In genomic region chr14:32602699-32603098, GRCh38 we compare ENCODE assay signal across 16 cellular contexts.
"Had no signal": no experiment of that assay in that cellular context is flagged by ENCODE, and none has a peak within 500 bp of the region (broad histone marks: within the 10 kb centered on the region; RNA-seq: fewer than 3 reads in every experiment).

No MANE protein-coding gene starts in this region.

- ATAC-seq: activated CD4-positive, alpha-beta T cell treated with anti-CD3 and anti-CD28 coated beads for 36 hours; esophagus mucosa; stimulated activated naive CD8-positive, alpha-beta T cell treated with anti-CD3 and anti-CD28 coated beads, Interleukin-15, amount 100 ng/mL, for 72 hours; WTC11 had no signal

- H2AFZ ChIP-seq: hepatocyte had no signal

- H3K9me3 ChIP-seq: lower lobe of right lung, suprapubic skin, transverse colon, uterus had no signal

- H3K36me3 ChIP-seq: lower lobe of right lung, suprapubic skin, transverse colon, uterus had no signal

- FAIRE-seq: bronchial epithelial cell, small intestine had no signal

- H3K79me2 ChIP-seq: hepatocyte had no signal

- DNase-seq: activated CD4-positive, alpha-beta memory T cell treated with anti-CD3 and anti-CD28 coated beads for 36 hours; activated CD4-positive, alpha-beta T cell treated with anti-CD3 and anti-CD28 coated beads for 36 hours; activated T-cell treated with anti-CD3 and anti-CD28 coated beads for 4 hours; effector CD8-positive, alpha-beta T cell; lower lobe of right lung; small intestine; stimulated activated CD4-positive, alpha-beta T cell treated with anti-CD3 and anti-CD28 coated beads, Interleukin-15, amount 100 ng/mL, for 24 hours; stimulated activated CD4-positive, alpha-beta T cell treated with anti-CD3 and anti-CD28 coated beads, Interleukin-2, amount 100 ng/mL, for 48 hours; stimulated activated naive CD8-positive, alpha-beta T cell treated with anti-CD3 and anti-CD28 coated beads, Interleukin-15, amount 100 ng/mL, for 72 hours; transverse colon; uterus had no signal

- H3K4me3 ChIP-seq: hepatocyte, lower lobe of right lung, suprapubic skin, transverse colon, uterus had no signal

- H3K27ac ChIP-seq: hepatocyte, lower lobe of right lung, suprapubic skin, transverse colon, uterus had no signal

- H3K27me3 ChIP-seq: hepatocyte, suprapubic skin, transverse colon, uterus had no signal

- H3K4me1 ChIP-seq: lower lobe of right lung, suprapubic skin, transverse colon, uterus had no signal

- H3K4me2 ChIP-seq: hepatocyte had no signal
